Comparison of ENCODE assay signal across 1 cellular context in the genomic region with DNA sequence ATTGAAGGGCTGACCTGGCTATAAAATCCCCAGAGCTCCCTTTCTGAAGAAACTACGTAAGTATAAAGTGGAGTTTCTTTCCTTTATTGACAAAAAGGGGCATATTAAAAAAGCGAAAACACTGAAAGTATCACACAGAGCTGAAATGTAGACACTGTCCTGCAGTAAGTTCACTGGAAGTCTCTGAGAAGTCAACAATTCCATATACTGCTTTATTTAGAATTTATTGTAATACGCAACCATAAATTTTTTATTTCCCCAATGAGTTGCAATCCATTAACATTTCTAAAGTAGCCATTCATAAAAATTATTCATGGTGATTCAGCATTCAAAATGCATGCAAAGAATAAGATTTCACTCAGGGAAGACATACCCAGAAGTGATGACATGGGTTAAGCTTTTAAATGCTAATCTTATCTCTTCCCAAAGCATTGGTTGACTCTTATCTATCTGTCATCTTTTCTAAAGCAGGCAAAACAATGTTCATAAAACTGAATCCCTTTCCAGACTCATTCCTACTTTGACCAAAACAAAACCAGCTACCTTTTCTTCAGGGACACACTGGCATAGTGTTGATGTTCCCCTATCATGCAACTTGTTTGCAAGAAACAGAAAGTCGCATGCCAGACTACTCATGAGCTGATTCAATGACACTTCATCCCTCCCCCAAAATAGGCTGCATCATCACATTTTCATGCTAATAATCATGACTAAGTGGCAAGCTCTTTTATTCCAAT.
TF ChIP-seq lines count a peak whose summit lies in the region.

No MANE protein-coding gene starts in this region.

TF ChIP-seq in SK-N-SH treated with all-trans-retinoic acid at 6 μM for 48 hours, 23 proteins besides CTCF, POLR2A, EP300 and RAD21 (continued from another document):
- TF ChIP-seq PPARA (CRISPR knock-in tag; IDR thresholded peaks at IDR 0.05; ENCODE audit: borderline replicate concordance) (no peak), GLIS3 (CRISPR knock-in tag; IDR thresholded peaks at IDR 0.05) (no peak), ZNF8 (CRISPR knock-in tag; IDR thresholded peaks at IDR 0.05) (no peak), RARB (CRISPR knock-in tag; IDR thresholded peaks at IDR 0.05) (no peak), TOX (CRISPR knock-in tag; IDR thresholded peaks at IDR 0.05; ENCODE audit: borderline replicate concordance) (peak; percentile 29; the same call in 1 of the 2 replicates), CSDC2 (CRISPR knock-in tag; IDR thresholded peaks at IDR 0.05) (no peak), ZNF565 (CRISPR knock-in tag; conservative IDR thresholded peaks at IDR 0.05; ENCODE audit: low read depth) (no peak), TCF4 (CRISPR knock-in tag; IDR thresholded peaks at IDR 0.05; ENCODE audit: borderline replicate concordance) (no peak), ZFP3 (CRISPR knock-in tag; IDR thresholded peaks at IDR 0.05) (no peak), SNAI2 (CRISPR knock-in tag; IDR thresholded peaks at IDR 0.05) (no peak), ESRRG (CRISPR knock-in tag; IDR thresholded peaks at IDR 0.05) (no peak)
TF ChIP-seq in SK-N-SH treated with all-trans-retinoic acid at 6 μM for 48 hours: peak in this region for 2.
